In genomic region chr6:137357263-137357947, GRCh38 we compare ENCODE assay signal across 1 cellular context.
A peak's percentile ranks its signal among the peaks of the same experiment; 100 is the strongest.
TF ChIP-seq lines count a peak whose summit lies in the region.

No MANE protein-coding gene starts in this region.

TF ChIP-seq in HepG2, 621 proteins besides CTCF, POLR2A, EP300 and RAD21 (continued from another document and continues in another):
- no peak for TF ChIP-seq ZNF407 (CRISPR knock-in tag; IDR thresholded peaks at IDR 0.05; ENCODE audit: not compliant biosample characterization)
- TF ChIP-seq SUZ12 (IDR thresholded peaks at IDR 0.05; ENCODE audit: low read depth, low read length), result no peak
- peak; percentile 86 for TF ChIP-seq ZSCAN29 (CRISPR knock-in tag; conservative IDR thresholded peaks at IDR 0.05)
- TF ChIP-seq ZBTB8A (CRISPR knock-in tag; IDR thresholded peaks at IDR 0.05; ENCODE audit: borderline replicate concordance, low read depth), result no peak
- TF ChIP-seq ZFP36 (IDR thresholded peaks at IDR 0.05; ENCODE audit: borderline replicate concordance, low read depth, low read length, partially characterized antibody), result no peak
- no peak; the same call in 1 of the 2 replicates for TF ChIP-seq SNAPC4 (CRISPR knock-in tag; IDR thresholded peaks at IDR 0.05)
- TF ChIP-seq POLR2G (IDR thresholded peaks at IDR 0.05; ENCODE audit: low read depth, low read length), result peak; percentile 78
- peak; percentile 97 for TF ChIP-seq MTA1 (CRISPR knock-in tag; IDR thresholded peaks at IDR 0.05; ENCODE audit: borderline replicate concordance)
- TF ChIP-seq KDM6A (CRISPR knock-in tag; IDR thresholded peaks at IDR 0.05; ENCODE audit: low read depth), result peak; percentile 96
- TF ChIP-seq SNAI1 (CRISPR knock-in tag; IDR thresholded peaks at IDR 0.05; ENCODE audit: borderline replicate concordance), result no peak
- peak; percentile 91; the same call in 1 of the 2 replicates for TF ChIP-seq ZNF747 (CRISPR knock-in tag; IDR thresholded peaks at IDR 0.05; ENCODE audit: borderline replicate concordance)
- no peak for TF ChIP-seq ZNF326 (CRISPR knock-in tag; IDR thresholded peaks at IDR 0.05; ENCODE audit: borderline replicate concordance)
- TF ChIP-seq ZNF224 (CRISPR knock-in tag; IDR thresholded peaks at IDR 0.05), result 0 out of 2 replicates have a peak, but pooled peaks have one; percentile 65
- TF ChIP-seq HNRNPK (IDR thresholded peaks at IDR 0.05; ENCODE audit: low read depth, low read length, poor library complexity, severe bottlenecking), result no peak
- peak; percentile 86 for TF ChIP-seq RBFOX2 (IDR thresholded peaks at IDR 0.05; ENCODE audit: low read depth, low read length)
- TF ChIP-seq MATR3 (CRISPR knock-in tag; IDR thresholded peaks at IDR 0.05), result no peak
- TF ChIP-seq MEIS2 (CRISPR knock-in tag; IDR thresholded peaks at IDR 0.05), result peak; percentile 99
- no peak for TF ChIP-seq ZNF20 (CRISPR knock-in tag; IDR thresholded peaks at IDR 0.05)
- TF ChIP-seq FOXP1 (IDR thresholded peaks at IDR 0.05), result no peak
- TF ChIP-seq FOXP1 (CRISPR knock-in tag; IDR thresholded peaks at IDR 0.05), result peak; percentile 90
- no peak for TF ChIP-seq SNRNP70 (IDR thresholded peaks at IDR 0.05; ENCODE audit: low read depth, low read length)
- TF ChIP-seq DNMT3B (CRISPR knock-in tag; conservative IDR thresholded peaks at IDR 0.05), result no peak
- TF ChIP-seq MZF1 (CRISPR knock-in tag; IDR thresholded peaks at IDR 0.05; ENCODE audit: borderline replicate concordance), result no peak
- peak; percentile 84; the same call in 1 of the 2 replicates for TF ChIP-seq ZNF124 (CRISPR knock-in tag; IDR thresholded peaks at IDR 0.05)
- TF ChIP-seq ZNF646 (CRISPR knock-in tag; IDR thresholded peaks at IDR 0.05), result no peak
- no peak for TF ChIP-seq GPN1 (CRISPR knock-in tag; IDR thresholded peaks at IDR 0.05; ENCODE audit: borderline replicate concordance)
- peak; percentile 93 for TF ChIP-seq HOXA3 (CRISPR knock-in tag; IDR thresholded peaks at IDR 0.05)
- TF ChIP-seq CHD2 (IDR thresholded peaks at IDR 0.05; ENCODE audit: low read depth, low read length), result no peak
- TF ChIP-seq ZSCAN31 (CRISPR knock-in tag; IDR thresholded peaks at IDR 0.05; ENCODE audit: low read depth), result no peak; the same call in 1 of the 2 replicates
- TF ChIP-seq ZNF709 (CRISPR knock-in tag; IDR thresholded peaks at IDR 0.05), result no peak
- TF ChIP-seq ZNF367 (CRISPR knock-in tag; IDR thresholded peaks at IDR 0.05; ENCODE audit: borderline replicate concordance), result no peak
- TF ChIP-seq ZNF121 (CRISPR knock-in tag; IDR thresholded peaks at IDR 0.05), result peak; percentile 64
- peak; percentile 62; the same call in 1 of the 2 replicates for TF ChIP-seq ZBTB34 (CRISPR knock-in tag; IDR thresholded peaks at IDR 0.05)
- TF ChIP-seq ZBTB33 (CRISPR knock-in tag; IDR thresholded peaks at IDR 0.05), result peak; percentile 73
- TF ChIP-seq ATF5 (CRISPR knock-in tag; IDR thresholded peaks at IDR 0.05; ENCODE audit: low read depth), result 0 out of 2 replicates have a peak, but pooled peaks have one; percentile 90
- peak; percentile 95 for TF ChIP-seq FOXC1 (CRISPR knock-in tag; IDR thresholded peaks at IDR 0.05; ENCODE audit: borderline replicate concordance)
